Comparison of ENCODE assay signal across 9 cellular contexts in the genomic region with DNA sequence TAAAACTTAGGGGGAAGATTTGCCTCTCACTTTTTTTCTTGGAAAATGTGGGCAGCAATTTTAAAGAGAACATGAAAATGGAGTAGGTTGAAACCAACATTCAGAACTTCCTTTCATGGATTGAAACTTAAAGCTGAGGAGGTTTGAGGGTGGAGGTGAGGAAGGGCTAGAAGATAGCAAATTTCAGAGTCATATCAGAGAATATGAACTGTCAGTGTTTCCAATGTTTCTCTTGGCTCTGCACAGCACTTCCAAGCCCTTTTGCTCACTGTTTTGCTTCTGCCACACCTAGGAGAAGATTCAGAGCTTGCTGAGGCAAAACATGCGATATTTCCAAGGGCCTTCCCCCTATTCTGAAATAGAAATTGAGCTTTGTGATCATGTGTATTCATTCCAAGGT.
DNase-seq lines count a peak whose midpoint lies in the region; ATAC-seq and TF ChIP-seq lines count a peak whose summit lies in the region.
"Had no signal": no experiment of that assay in that cellular context is flagged by ENCODE, and none has a peak within 500 bp of the region (broad histone marks: within the 10 kb centered on the region; RNA-seq: fewer than 3 reads in every experiment).

No MANE protein-coding gene starts in this region.

- H3K27me3 ChIP-seq in lower lobe of right lung (ENCODE audit: low read depth), result no peaks in the 10 kb centered on the region
- H3K27me3 ChIP-seq in thyroid gland, result no peaks in the 10 kb centered on the region

- H3K4me1 ChIP-seq in lower lobe of right lung (peaks cover 38% of the 10 kb centered on the region), thyroid gland (peaks cover 21 to 47% of the 10 kb centered on the region in 2 donors)

- H3K4me3 ChIP-seq in lower lobe of right lung (peak overlapping the region; percentile 67), thyroid gland (replicated peaks in 1 of 3) (peak overlapping the region in 1 of 3 donors; percentile 85), lower leg skin (ENCODE audit: low read depth, poor library complexity, severe bottlenecking) (no peak overlapping the region)
- H3K4me3 ChIP-seq: BLaER1 treated with 17β-estradiol and CSF1 and Interleukin-3, amounts not matched to agents 10 nM and 100 nM had no signal

- peaks cover 70% of the 10 kb centered on the region for H3K4me1 Mint-ChIP-seq in chondrocyte (ENCODE audit: low read depth)

- ATAC-seq in lower lobe of right lung (no peak), GM18505 (IDR thresholded peaks at IDR 0.05; ENCODE audit: unreplicated experiment) (no peak), GM18502 (IDR thresholded peaks at IDR 0.05; ENCODE audit: poor library complexity, unreplicated experiment) (no peak)

- H3K9me3 Mint-ChIP-seq in chondrocyte (ENCODE audit: low read depth), result no peaks in the 10 kb centered on the region

- H3K36me3 Mint-ChIP-seq in chondrocyte (ENCODE audit: low read depth), result peaks cover 40% of the 10 kb centered on the region

- H3K36me3 ChIP-seq in lower lobe of right lung (peaks cover 15% of the 10 kb centered on the region), thyroid gland (no peaks in the 10 kb centered on the region)

- peak overlapping the region; percentile 99 for H3K27ac Mint-ChIP-seq in chondrocyte (ENCODE audit: unreplicated experiment)

- 9 to 18% methylated on average over 1 of the region's 1 CpG for WGBS in thyroid gland, 2 donors
- 15 to 23% methylated on average over 1 of the region's 1 CpG for WGBS in lower leg skin, 2 donors

- peak overlapping the region; percentile 96 for H3K27ac ChIP-seq in lower lobe of right lung
- peak overlapping the region; percentile 91 to 100 (median 100) for H3K27ac ChIP-seq in thyroid gland
- H3K27ac ChIP-seq: BLaER1 treated with 17β-estradiol and CSF1 and Interleukin-3, amounts not matched to agents 10 nM and 100 nM had no signal

- DNase-seq in NCI-H510A treated with DMSO at 0.1 percent for 48 hours (lab: John Stamatoyannopoulos, UW), result peak; percentile 50
- DNase-seq in NCI-H510A (lab: John Stamatoyannopoulos, UW), result no peak
- no peak for DNase-seq in chondrocyte (ENCODE audit: low spot score)
- no peak for DNase-seq in lower lobe of right lung
- DNase-seq in thyroid gland, result no peak
- DNase-seq in lower leg skin (ENCODE audit: low spot score in 2 of 2), result no peak

- H3K9me3 ChIP-seq in lower lobe of right lung (no peaks in the 10 kb centered on the region), thyroid gland (no peaks in the 10 kb centered on the region)
- H3K9me3 ChIP-seq: BLaER1 treated with 17β-estradiol and CSF1 and Interleukin-3, amounts not matched to agents 10 nM and 100 nM had no signal

- H3K4me3 Mint-ChIP-seq in chondrocyte (ENCODE audit: unreplicated experiment), result peak overlapping the region; percentile 95

- TF ChIP-seq CTCF in chondrocyte (IDR thresholded peaks at IDR 0.05), result no peak
- no peak for TF ChIP-seq CTCF in lower lobe of right lung (IDR thresholded peaks at IDR 0.05)
- TF ChIP-seq CTCF in thyroid gland (IDR thresholded peaks at IDR 0.05), result no peak
- no peak for TF ChIP-seq CTCF in lower leg skin (IDR thresholded peaks at IDR 0.05)

- TF ChIP-seq POLR2A in thyroid gland (IDR thresholded peaks at IDR 0.05) (peak in 1 of 2 donors; percentile 21), lower leg skin (IDR thresholded peaks at IDR 0.05) (no peak), GM18505 (IDR thresholded peaks at IDR 0.05; ENCODE audit: borderline replicate concordance, extremely low read depth, insufficient read depth, insufficient read length) (no peak)

- intact Hi-C loops in lower lobe of right lung (cut with DNase I) (no loop called here), thyroid gland (cut with DNase I) (no loop called here), lower leg skin (cut with DNase I; ENCODE audit: low total_unique reads) (loop anchor here (5.0 to 10.0 kb wide), 2 partner anchors 223 to 775 kb away; no protein-coding TSS in a partner anchor)

- H3K27me3 Mint-ChIP-seq in chondrocyte (ENCODE audit: low read depth), result no peaks in the 10 kb centered on the region
